ENCODE assay signal across 12 cellular contexts in genomic region chr5:44932922-44933585, GRCh38.
DNase-seq lines count a peak whose midpoint lies in the region; ATAC-seq and TF ChIP-seq lines count a peak whose summit lies in the region.
"Had no signal": no experiment of that assay in that cellular context is flagged by ENCODE, and none has a peak within 500 bp of the region (broad histone marks: within the 10 kb centered on the region; RNA-seq: fewer than 3 reads in every experiment).

No MANE protein-coding gene starts in this region.

- H3K27ac ChIP-seq in esophagus squamous epithelium: no peak overlapping the region
- no peak overlapping the region for H3K27ac ChIP-seq in colonic mucosa
- H3K27ac ChIP-seq: breast epithelium had no signal

- no peak for TF ChIP-seq POLR2A in esophagus squamous epithelium (IDR thresholded peaks at IDR 0.05)

- TF ChIP-seq CTCF in esophagus squamous epithelium (IDR thresholded peaks at IDR 0.05): no peak
- TF ChIP-seq CTCF in colonic mucosa (IDR thresholded peaks at IDR 0.05): no peak

- 62 to 78% methylated on average over 3 of the region's 3 CpGs for WGBS in esophagus squamous epithelium, 2 donors

- H3K27me3 ChIP-seq in esophagus squamous epithelium (no peaks in the 10 kb centered on the region), colonic mucosa (no peaks in the 10 kb centered on the region)
- H3K27me3 ChIP-seq: breast epithelium had no signal

- peak; percentile 97 for ATAC-seq in GM18868 (IDR thresholded peaks at IDR 0.05; ENCODE audit: unreplicated experiment)
- peak; percentile 96 for ATAC-seq in GM21526 (IDR thresholded peaks at IDR 0.05; ENCODE audit: low FRiP score, unreplicated experiment)
- peak; percentile 97 for ATAC-seq in HG03045 (IDR thresholded peaks at IDR 0.05; ENCODE audit: unreplicated experiment)
- ATAC-seq: activated T-cell treated with anti-CD3 and anti-CD28 coated beads, Interleukin-2, amount 50 U/mL, for 4 hours; Panc1 had no signal

- no peaks in the 10 kb centered on the region for H3K36me3 ChIP-seq in esophagus squamous epithelium
- H3K36me3 ChIP-seq in colonic mucosa: no peaks in the 10 kb centered on the region
- H3K36me3 ChIP-seq: breast epithelium had no signal

- H3K9ac ChIP-seq in colonic mucosa (ENCODE audit: low read depth in 2 of 2, low read length in 2 of 2): no peak overlapping the region

- no peaks in the 10 kb centered on the region for H3K4me1 ChIP-seq in esophagus squamous epithelium
- H3K4me1 ChIP-seq in colonic mucosa: no peaks in the 10 kb centered on the region
- H3K4me1 ChIP-seq: breast epithelium had no signal

- intact Hi-C loops in esophagus squamous epithelium (cut with DNase I) (no loop called here), colonic mucosa (cut with DNase I) (no loop called here)

- H3K9me3 ChIP-seq in esophagus squamous epithelium (no peaks in the 10 kb centered on the region), colonic mucosa (no peaks in the 10 kb centered on the region)

- peak; percentile 48 for DNase-seq in OCI-M1 (lab: John Stamatoyannopoulos, UW)
- DNase-seq in NCI-H226: no peak
- no peak for DNase-seq in NOMO-1 (lab: John Stamatoyannopoulos, UW; ENCODE audit: unreplicated experiment in 2 of 2)
- DNase-seq in esophagus squamous epithelium (lab: John Stamatoyannopoulos, UW): no peak
- no peak for DNase-seq in colonic mucosa
- DNase-seq: activated T-cell treated with anti-CD3 and anti-CD28 coated beads, Interleukin-2, amount 50 U/mL, for 4 hours; NCI-H2081 had no signal

- H3K4me3 ChIP-seq in esophagus squamous epithelium (no peak overlapping the region), colonic mucosa (no peak overlapping the region)
- H3K4me3 ChIP-seq: breast epithelium had no signal
